20 cellular contexts compared by ENCODE assay signal in the genomic region with DNA sequence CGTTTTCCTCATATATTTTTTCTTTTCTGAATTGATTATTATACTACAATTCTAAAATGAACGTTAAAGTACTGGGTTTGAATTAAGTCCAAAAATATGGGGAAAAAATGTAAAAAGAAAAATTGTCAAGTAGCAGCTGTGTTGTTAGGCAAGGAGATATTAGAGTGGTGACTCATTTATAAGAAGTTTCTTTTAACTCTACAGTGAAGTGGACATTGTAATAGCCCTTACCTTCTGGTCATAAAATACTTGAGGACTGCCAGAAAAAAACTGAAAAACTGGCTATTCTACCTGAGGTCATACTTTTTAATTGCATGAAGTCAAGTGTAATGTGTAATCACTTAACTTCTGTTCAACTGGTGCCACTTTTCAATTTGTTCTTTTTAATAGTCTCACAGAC.
DNase-seq lines count a peak whose midpoint lies in the region; ATAC-seq, FAIRE-seq and TF ChIP-seq lines count a peak whose summit lies in the region.
"Had no signal": no experiment of that assay in that cellular context is flagged by ENCODE, and none has a peak within 500 bp of the region (broad histone marks: within the 10 kb centered on the region; RNA-seq: fewer than 3 reads in every experiment).

No MANE protein-coding gene starts in this region.

- ATAC-seq in GM21423 (IDR thresholded peaks at IDR 0.05; ENCODE audit: unreplicated experiment): no peak
- ATAC-seq: GM12878, GM23338, HCT116, HepG2 had no signal

- no peaks in the 10 kb centered on the region for H3K4me1 ChIP-seq in kidney (ENCODE audit: control insufficient read depth in 1 of 2, insufficient read depth in 1 of 2, low read depth in 1 of 2, low read length in 2 of 2)
- H3K4me1 ChIP-seq: BE2C, Caco-2 had no signal

- intact Hi-C loops in kidney (cut with DNase I): no loop called here

- no peak overlapping the region for H3K4me3 ChIP-seq in kidney (ENCODE audit: low read length in 2 of 2)
- H3K4me3 ChIP-seq: GM12878, GM23338 had no signal

- H3K27ac ChIP-seq in kidney (ENCODE audit: low read depth in 2 of 2, low read length in 2 of 2): no peak overlapping the region

- H3K36me3 ChIP-seq in kidney (ENCODE audit: control insufficient read depth in 1 of 2, insufficient read depth in 2 of 2, low read length in 2 of 2): no peaks in the 10 kb centered on the region
- H3K36me3 ChIP-seq: BE2C had no signal

- no peak for FAIRE-seq in kidney (lab: Jason Lieb, UNC)
- FAIRE-seq: D721Med, GM12878, H54, HepG2 had no signal

- TF ChIP-seq CTCF in kidney (IDR thresholded peaks at IDR 0.05; ENCODE audit: borderline replicate concordance, extremely low read depth, insufficient read depth): no peak

- peak; percentile 2 for DNase-seq in DMS79 treated with DMSO at 0.1 percent for 48 hours (lab: John Stamatoyannopoulos, UW)
- peak; percentile 37 for DNase-seq in LHCN-M2 (ENCODE audit: low read depth)
- DNase-seq in fibroblast of gingiva (ENCODE audit: low read depth): peak; percentile 0
- DNase-seq in CD1c-positive myeloid dendritic cell (ENCODE audit: extremely low spot score): no peak
- DNase-seq in kidney: no peak
- no peak for DNase-seq in NCI-H510A (lab: John Stamatoyannopoulos, UW)
- DNase-seq: BE2C; C1 segment of cervical spinal cord; Caco-2; CD4-positive, alpha-beta T cell; GF-D8; HFFc6; KBM-7 had no signal

- no peak overlapping the region for H3K9ac ChIP-seq in kidney (ENCODE audit: low read length in 2 of 2)

- H3K9me3 ChIP-seq in kidney (ENCODE audit: control insufficient read depth in 1 of 2, low read length in 2 of 2): no peaks in the 10 kb centered on the region
- H3K9me3 ChIP-seq: BE2C, Caco-2 had no signal

Comparison
In these comparisons a context has a peak if more than half of its experiments do, and no peak if none do; other contexts are left out.
1. DNase-seq: peak in DMS79 treated with DMSO at 0.1 percent for 48 hours (single experiment), LHCN-M2 (single experiment) and fibroblast of gingiva (single experiment); none in CD1c-positive myeloid dendritic cell (single experiment), kidney (single experiment) and NCI-H510A (single experiment).